1 cellular context compared by ENCODE assay signal in the genomic region with DNA sequence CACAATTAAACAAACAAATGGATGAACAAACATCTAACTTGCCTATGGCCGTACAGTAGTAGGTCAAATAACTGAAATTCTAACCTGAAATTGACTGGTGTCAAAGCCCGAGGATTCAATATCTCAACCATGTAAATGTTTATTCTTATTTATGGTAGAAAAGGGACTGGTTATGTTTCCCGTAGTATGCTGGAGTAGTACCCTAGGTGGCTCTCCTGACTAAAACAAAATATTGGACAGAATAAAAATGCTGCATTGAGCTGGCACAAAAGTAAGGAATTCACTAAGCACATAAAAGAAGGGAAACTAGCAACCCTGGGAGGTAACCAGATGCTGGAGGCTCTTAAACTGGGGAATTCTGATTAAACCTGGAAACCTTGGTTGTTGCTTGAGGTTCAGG.
TF ChIP-seq lines count a peak whose summit lies in the region.

No MANE protein-coding gene starts in this region.

TF ChIP-seq in GM23338, 12 proteins besides CTCF, POLR2A, EP300 and RAD21 (continued from another document):
- TF ChIP-seq, protein P1, sequence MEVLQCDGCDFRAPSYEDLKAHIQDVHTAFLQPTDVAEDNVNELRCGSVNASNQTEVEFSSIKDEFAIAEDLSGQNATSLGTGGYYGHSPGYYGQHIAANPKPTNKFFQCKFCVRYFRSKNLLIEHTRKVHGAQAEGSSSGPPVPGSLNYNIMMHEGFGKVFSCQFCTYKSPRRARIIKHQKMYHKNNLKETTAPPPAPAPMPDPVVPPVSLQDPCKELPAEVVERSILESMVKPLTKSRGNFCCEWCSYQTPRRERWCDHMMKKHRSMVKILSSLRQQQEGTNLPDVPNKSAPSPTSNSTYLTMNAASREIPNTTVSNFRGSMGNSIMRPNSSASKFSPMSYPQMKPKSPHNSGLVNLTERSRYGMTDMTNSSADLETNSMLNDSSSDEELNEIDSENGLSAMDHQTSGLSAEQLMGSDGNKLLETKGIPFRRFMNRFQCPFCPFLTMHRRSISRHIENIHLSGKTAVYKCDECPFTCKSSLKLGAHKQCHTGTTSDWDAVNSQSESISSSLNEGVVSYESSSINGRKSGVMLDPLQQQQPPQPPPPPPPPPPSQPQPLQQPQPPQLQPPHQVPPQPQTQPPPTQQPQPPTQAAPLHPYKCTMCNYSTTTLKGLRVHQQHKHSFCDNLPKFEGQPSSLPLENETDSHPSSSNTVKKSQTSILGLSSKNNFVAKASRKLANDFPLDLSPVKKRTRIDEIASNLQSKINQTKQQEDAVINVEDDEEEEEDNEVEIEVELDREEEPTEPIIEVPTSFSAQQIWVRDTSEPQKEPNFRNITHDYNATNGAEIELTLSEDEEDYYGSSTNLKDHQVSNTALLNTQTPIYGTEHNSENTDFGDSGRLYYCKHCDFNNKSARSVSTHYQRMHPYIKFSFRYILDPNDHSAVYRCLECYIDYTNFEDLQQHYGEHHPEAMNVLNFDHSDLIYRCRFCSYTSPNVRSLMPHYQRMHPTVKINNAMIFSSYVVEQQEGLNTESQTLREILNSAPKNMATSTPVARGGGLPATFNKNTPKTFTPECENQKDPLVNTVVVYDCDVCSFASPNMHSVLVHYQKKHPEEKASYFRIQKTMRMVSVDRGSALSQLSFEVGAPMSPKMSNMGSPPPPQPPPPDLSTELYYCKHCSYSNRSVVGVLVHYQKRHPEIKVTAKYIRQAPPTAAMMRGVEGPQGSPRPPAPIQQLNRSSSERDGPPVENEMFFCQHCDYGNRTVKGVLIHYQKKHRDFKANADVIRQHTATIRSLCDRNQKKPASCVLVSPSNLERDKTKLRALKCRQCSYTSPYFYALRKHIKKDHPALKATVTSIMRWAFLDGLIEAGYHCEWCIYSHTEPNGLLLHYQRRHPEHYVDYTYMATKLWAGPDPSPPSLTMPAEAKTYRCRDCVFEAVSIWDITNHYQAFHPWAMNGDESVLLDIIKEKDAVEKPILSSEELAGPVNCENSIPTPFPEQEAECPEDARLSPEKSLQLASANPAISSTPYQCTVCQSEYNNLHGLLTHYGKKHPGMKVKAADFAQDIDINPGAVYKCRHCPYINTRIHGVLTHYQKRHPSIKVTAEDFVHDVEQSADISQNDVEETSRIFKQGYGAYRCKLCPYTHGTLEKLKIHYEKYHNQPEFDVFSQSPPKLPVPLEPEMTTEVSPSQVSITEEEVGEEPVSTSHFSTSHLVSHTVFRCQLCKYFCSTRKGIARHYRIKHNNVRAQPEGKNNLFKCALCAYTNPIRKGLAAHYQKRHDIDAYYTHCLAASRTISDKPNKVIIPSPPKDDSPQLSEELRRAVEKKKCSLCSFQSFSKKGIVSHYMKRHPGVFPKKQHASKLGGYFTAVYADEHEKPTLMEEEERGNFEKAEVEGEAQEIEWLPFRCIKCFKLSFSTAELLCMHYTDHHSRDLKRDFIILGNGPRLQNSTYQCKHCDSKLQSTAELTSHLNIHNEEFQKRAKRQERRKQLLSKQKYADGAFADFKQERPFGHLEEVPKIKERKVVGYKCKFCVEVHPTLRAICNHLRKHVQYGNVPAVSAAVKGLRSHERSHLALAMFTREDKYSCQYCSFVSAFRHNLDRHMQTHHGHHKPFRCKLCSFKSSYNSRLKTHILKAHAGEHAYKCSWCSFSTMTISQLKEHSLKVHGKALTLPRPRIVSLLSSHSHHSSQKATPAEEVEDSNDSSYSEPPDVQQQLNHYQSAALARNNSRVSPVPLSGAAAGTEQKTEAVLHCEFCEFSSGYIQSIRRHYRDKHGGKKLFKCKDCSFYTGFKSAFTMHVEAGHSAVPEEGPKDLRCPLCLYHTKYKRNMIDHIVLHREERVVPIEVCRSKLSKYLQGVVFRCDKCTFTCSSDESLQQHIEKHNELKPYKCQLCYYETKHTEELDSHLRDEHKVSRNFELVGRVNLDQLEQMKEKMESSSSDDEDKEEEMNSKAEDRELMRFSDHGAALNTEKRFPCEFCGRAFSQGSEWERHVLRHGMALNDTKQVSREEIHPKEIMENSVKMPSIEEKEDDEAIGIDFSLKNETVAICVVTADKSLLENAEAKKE (CRISPR knock-in tag; IDR thresholded peaks at IDR 0.05): no peak
- TF ChIP-seq NANOG (IDR thresholded peaks at IDR 0.05; ENCODE audit: borderline replicate concordance): no peak
- TF ChIP-seq, protein P2, sequence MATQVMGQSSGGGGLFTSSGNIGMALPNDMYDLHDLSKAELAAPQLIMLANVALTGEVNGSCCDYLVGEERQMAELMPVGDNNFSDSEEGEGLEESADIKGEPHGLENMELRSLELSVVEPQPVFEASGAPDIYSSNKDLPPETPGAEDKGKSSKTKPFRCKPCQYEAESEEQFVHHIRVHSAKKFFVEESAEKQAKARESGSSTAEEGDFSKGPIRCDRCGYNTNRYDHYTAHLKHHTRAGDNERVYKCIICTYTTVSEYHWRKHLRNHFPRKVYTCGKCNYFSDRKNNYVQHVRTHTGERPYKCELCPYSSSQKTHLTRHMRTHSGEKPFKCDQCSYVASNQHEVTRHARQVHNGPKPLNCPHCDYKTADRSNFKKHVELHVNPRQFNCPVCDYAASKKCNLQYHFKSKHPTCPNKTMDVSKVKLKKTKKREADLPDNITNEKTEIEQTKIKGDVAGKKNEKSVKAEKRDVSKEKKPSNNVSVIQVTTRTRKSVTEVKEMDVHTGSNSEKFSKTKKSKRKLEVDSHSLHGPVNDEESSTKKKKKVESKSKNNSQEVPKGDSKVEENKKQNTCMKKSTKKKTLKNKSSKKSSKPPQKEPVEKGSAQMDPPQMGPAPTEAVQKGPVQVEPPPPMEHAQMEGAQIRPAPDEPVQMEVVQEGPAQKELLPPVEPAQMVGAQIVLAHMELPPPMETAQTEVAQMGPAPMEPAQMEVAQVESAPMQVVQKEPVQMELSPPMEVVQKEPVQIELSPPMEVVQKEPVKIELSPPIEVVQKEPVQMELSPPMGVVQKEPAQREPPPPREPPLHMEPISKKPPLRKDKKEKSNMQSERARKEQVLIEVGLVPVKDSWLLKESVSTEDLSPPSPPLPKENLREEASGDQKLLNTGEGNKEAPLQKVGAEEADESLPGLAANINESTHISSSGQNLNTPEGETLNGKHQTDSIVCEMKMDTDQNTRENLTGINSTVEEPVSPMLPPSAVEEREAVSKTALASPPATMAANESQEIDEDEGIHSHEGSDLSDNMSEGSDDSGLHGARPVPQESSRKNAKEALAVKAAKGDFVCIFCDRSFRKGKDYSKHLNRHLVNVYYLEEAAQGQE (IDR thresholded peaks at IDR 0.05; ENCODE audit: unreplicated experiment): no peak
- no peak for TF ChIP-seq EZH2phosphoT487 (IDR thresholded peaks at IDR 0.05; ENCODE audit: unreplicated experiment)
- TF ChIP-seq, protein P3, sequence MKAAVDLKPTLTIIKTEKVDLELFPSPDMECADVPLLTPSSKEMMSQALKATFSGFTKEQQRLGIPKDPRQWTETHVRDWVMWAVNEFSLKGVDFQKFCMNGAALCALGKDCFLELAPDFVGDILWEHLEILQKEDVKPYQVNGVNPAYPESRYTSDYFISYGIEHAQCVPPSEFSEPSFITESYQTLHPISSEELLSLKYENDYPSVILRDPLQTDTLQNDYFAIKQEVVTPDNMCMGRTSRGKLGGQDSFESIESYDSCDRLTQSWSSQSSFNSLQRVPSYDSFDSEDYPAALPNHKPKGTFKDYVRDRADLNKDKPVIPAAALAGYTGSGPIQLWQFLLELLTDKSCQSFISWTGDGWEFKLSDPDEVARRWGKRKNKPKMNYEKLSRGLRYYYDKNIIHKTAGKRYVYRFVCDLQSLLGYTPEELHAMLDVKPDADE (IDR thresholded peaks at IDR 0.05): no peak
- no peak for TF ChIP-seq STAT1 (IDR thresholded peaks at IDR 0.05; ENCODE audit: unreplicated experiment)
- no peak for TF ChIP-seq EZH2 (IDR thresholded peaks at IDR 0.05; ENCODE audit: low read depth, unreplicated experiment)
